1 cellular context compared by ENCODE assay signal in the genomic region with DNA sequence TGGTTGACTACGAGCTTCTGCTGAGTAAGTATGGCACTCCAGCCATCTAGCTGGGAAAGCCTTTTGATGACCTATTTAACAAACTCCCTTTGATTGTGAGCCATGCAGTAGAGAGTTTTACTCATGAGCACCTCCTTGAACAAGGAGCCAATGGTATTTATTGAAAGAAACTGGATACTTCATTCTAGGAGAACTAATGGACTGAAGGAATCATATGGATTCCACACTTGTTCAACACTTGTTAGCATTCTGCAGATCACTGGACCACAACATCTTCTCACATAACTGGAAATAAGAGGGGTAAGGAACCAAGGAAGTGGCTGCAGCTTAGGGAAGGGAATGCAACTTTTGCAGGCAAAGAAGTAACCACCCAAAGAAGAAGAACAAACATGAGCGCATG.
TF ChIP-seq lines count a peak whose summit lies in the region.

No MANE protein-coding gene starts in this region.

TF ChIP-seq in GM23338, 12 proteins besides CTCF, POLR2A, EP300 and RAD21 (continued from another document):
- no peak for TF ChIP-seq ZNF462 (CRISPR knock-in tag; IDR thresholded peaks at IDR 0.05)
